ENCODE assay signal across 32 cellular contexts in the genomic region with DNA sequence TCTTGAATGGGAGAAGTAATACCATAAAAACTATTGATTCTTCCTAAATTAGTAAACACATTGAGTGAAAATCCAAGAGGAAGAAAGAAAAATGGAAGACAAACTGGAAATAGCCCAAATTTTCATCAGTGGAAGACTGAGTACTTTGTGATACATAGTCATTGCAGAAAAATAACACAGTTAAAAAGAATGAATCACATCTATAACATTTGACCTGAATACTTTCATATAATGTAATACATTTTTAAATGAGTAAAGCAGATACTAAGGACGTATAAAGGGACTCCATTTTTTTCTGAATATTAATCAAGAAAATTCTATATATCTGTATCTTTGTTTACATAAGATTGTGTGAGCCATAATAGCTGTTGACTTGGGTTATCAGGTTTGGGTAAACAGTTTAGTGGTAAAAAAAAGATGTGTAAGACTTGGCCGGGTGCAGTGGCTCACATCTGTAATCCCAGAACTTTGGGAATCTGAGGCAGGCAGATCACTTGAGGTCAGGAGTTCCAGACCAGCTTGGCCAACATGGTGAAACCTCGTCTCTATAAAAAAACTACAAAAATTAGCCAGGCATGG. TPM values are rescaled to one million over a fixed set of nuclear protein-coding genes. Genes with fewer than 3 reads are reported as not detected.
"Had no signal": no experiment of that assay in that cellular context is flagged by ENCODE, and none has a peak within 500 bp of the region (broad histone marks: within the 10 kb centered on the region; RNA-seq: fewer than 3 reads in every experiment).

No MANE protein-coding gene starts in this region.

- H3K9me3 Mint-ChIP-seq: activated naive CD4-positive, alpha-beta T cell treated with anti-CD3 and anti-CD28 coated beads, Interleukin-2, amount 50 U/mL, for 24 hours; activated T-cell treated with anti-CD3 and anti-CD28 coated beads, Interleukin-2, amount 50 U/mL, for 24 hours; central memory CD8-positive, alpha-beta T cell; memory B cell; nephron; stimulated activated effector memory CD8-positive, alpha-beta T cell treated with anti-CD3 and anti-CD28 coated beads, Interleukin-12 subunit alpha, Interleukin-12 subunit beta, amount 100 ng/mL, for 72 hours; stimulated activated naive CD8-positive, alpha-beta T cell treated with anti-CD3 and anti-CD28 coated beads, Interleukin-15, amount 100 ng/mL, for 72 hours had no signal

- H3K4me3 Mint-ChIP-seq: activated naive CD4-positive, alpha-beta T cell treated with anti-CD3 and anti-CD28 coated beads, Interleukin-2, amount 50 U/mL, for 24 hours; activated T-cell treated with anti-CD3 and anti-CD28 coated beads, Interleukin-2, amount 50 U/mL, for 24 hours; central memory CD8-positive, alpha-beta T cell; memory B cell; nephron; stimulated activated effector memory CD8-positive, alpha-beta T cell treated with anti-CD3 and anti-CD28 coated beads, Interleukin-12 subunit alpha, Interleukin-12 subunit beta, amount 100 ng/mL, for 72 hours; stimulated activated naive CD8-positive, alpha-beta T cell treated with anti-CD3 and anti-CD28 coated beads, Interleukin-15, amount 100 ng/mL, for 72 hours had no signal

- H3K36me3 Mint-ChIP-seq: activated naive CD4-positive, alpha-beta T cell treated with anti-CD3 and anti-CD28 coated beads, Interleukin-2, amount 50 U/mL, for 24 hours; memory B cell; stimulated activated effector memory CD8-positive, alpha-beta T cell treated with anti-CD3 and anti-CD28 coated beads, Interleukin-12 subunit alpha, Interleukin-12 subunit beta, amount 100 ng/mL, for 72 hours had no signal

- DNase-seq: activated CD4-positive, alpha-beta T cell treated with anti-CD3 and anti-CD28 coated beads, Interleukin-2, amount 50 U/mL, for 4 hours; activated CD8-positive, alpha-beta memory T cell treated with anti-CD3 and anti-CD28 coated beads for 24 hours; activated CD8-positive, alpha-beta memory T cell treated with anti-CD3 and anti-CD28 coated beads, Interleukin-2, amount 50 U/mL, for 4 hours; activated effector memory CD4-positive, alpha-beta T cell treated with Interleukin-2 at 50 U/mL for 16 hours; activated T-cell treated with anti-CD3 and anti-CD28 coated beads, Interleukin-2, amount 50 U/mL, for 24 hours; adrenal gland; effector memory CD4-positive, alpha-beta T cell; gastrocnemius medialis; islet precursor cell; left cardiac atrium; pancreas; psoas muscle; stimulated activated naive CD8-positive, alpha-beta T cell treated with anti-CD3 and anti-CD28 coated beads, Interleukin-15, amount 100 ng/mL, for 72 hours; T-helper 1 cell; tibial artery; WERI-Rb-1 had no signal

- FAIRE-seq: astrocyte, colon, pancreas, TTC549 had no signal

- ATAC-seq: gastrocnemius medialis; left cardiac atrium; psoas muscle; stimulated activated naive CD8-positive, alpha-beta T cell treated with anti-CD3 and anti-CD28 coated beads, Interleukin-15, amount 100 ng/mL, for 72 hours had no signal

- H3K4me1 ChIP-seq: adrenal gland, gastrocnemius medialis, psoas muscle, right atrium auricular region, tibial artery had no signal

- H3K27me3 Mint-ChIP-seq: activated naive CD4-positive, alpha-beta T cell treated with anti-CD3 and anti-CD28 coated beads, Interleukin-2, amount 50 U/mL, for 24 hours; stimulated activated naive CD8-positive, alpha-beta T cell treated with anti-CD3 and anti-CD28 coated beads, Interleukin-15, amount 100 ng/mL, for 72 hours had no signal

- H3K36me3 ChIP-seq: adrenal gland, gastrocnemius medialis, neutrophil, pancreas, right atrium auricular region, tibial artery, WERI-Rb-1 had no signal

- H3K27me3 ChIP-seq: adrenal gland, gastrocnemius medialis, neutrophil, pancreas, right atrium auricular region, tibial artery had no signal

- H3K27ac ChIP-seq: adrenal gland, gastrocnemius medialis, neutrophil, pancreas, psoas muscle, right atrium auricular region, tibial artery, WERI-Rb-1 had no signal

- H3K4me3 ChIP-seq: adrenal gland, gastrocnemius medialis, pancreas, psoas muscle, right atrium auricular region, tibial artery had no signal

- H3K9me3 ChIP-seq: adrenal gland, gastrocnemius medialis, neutrophil, pancreas, psoas muscle, right atrium auricular region, tibial artery had no signal

- H3K4me1 Mint-ChIP-seq: activated naive CD4-positive, alpha-beta T cell treated with anti-CD3 and anti-CD28 coated beads, Interleukin-2, amount 50 U/mL, for 24 hours; central memory CD8-positive, alpha-beta T cell; memory B cell; nephron; stimulated activated effector memory CD8-positive, alpha-beta T cell treated with anti-CD3 and anti-CD28 coated beads, Interleukin-12 subunit alpha, Interleukin-12 subunit beta, amount 100 ng/mL, for 72 hours had no signal

- H3K27ac Mint-ChIP-seq: activated naive CD4-positive, alpha-beta T cell treated with anti-CD3 and anti-CD28 coated beads, Interleukin-2, amount 50 U/mL, for 24 hours; activated T-cell treated with anti-CD3 and anti-CD28 coated beads, Interleukin-2, amount 50 U/mL, for 24 hours; memory B cell; nephron; stimulated activated effector memory CD8-positive, alpha-beta T cell treated with anti-CD3 and anti-CD28 coated beads, Interleukin-12 subunit alpha, Interleukin-12 subunit beta, amount 100 ng/mL, for 72 hours; stimulated activated naive CD8-positive, alpha-beta T cell treated with anti-CD3 and anti-CD28 coated beads, Interleukin-15, amount 100 ng/mL, for 72 hours had no signal

RNA-seq across cellular contexts. Expression of a gene that starts 4.3 kb away (rescaled TPM):
- total RNA-seq: adrenal gland, astrocyte, dermis microvascular lymphatic vessel endothelial cell, left cardiac atrium, lower leg skin, mononuclear cell, psoas muscle, right atrium auricular region, skeletal muscle tissue, ureter had no signal
- polyA plus RNA-seq: adrenal gland, esophagus, psoas muscle had no signal
